27 cellular contexts compared by ENCODE assay signal in genomic region chr19:5261151-5261890, GRCh38.
DNase-seq lines count a peak whose midpoint lies in the region; ATAC-seq and TF ChIP-seq lines count a peak whose summit lies in the region.
"Had no signal": no experiment of that assay in that cellular context is flagged by ENCODE, and none has a peak within 500 bp of the region (broad histone marks: within the 10 kb centered on the region; RNA-seq: fewer than 3 reads in every experiment).

No MANE protein-coding gene starts in this region.

- H2AK5ac ChIP-seq in trophoblast cell (ENCODE audit: low read length) = no peak overlapping the region

- no peak overlapping the region for H3K4me3 ChIP-seq in LNCaP clone FGC (ENCODE audit: low read depth, low read length)
- no peak overlapping the region for H3K4me3 ChIP-seq in esophagus (ENCODE audit: low read depth in 1 of 2, low read length in 2 of 2)
- no peak overlapping the region for H3K4me3 ChIP-seq in trophoblast cell (ENCODE audit: low read depth, low read length)
- H3K4me3 ChIP-seq: BLaER1 treated with 17β-estradiol and CSF1 and Interleukin-3, amounts not matched to agents 10 nM and 100 nM; ovary; SJSA1; spleen; transverse colon had no signal

- H3K9me3 Mint-ChIP-seq in WTC11 = no peaks in the 10 kb centered on the region
- H3K9me3 Mint-ChIP-seq: activated naive CD4-positive, alpha-beta T cell treated with anti-CD3 and anti-CD28 coated beads, Interleukin-2, amount 50 U/mL, for 24 hours; natural killer cell treated with Interleukin-12 subunit alpha and Interleukin-12 subunit beta and Interleukin-15 and Interleukin-18, amount 100 ng/mL, for 72 hours had no signal

- no peak overlapping the region for H3K14ac ChIP-seq in trophoblast cell (ENCODE audit: low read length)

- TF ChIP-seq CTCF in LNCaP clone FGC (IDR thresholded peaks at IDR 0.05; ENCODE audit: control insufficient read depth, extremely low read depth, insufficient read depth) (no peak), WTC11 (IDR thresholded peaks at IDR 0.05) (no peak)

- H3K27ac ChIP-seq in esophagus (ENCODE audit: low read depth in 2 of 2, low read length in 1 of 2) (peak overlapping the region; percentile 84 to 91), trophoblast cell (ENCODE audit: low read depth, low read length) (no peak overlapping the region)
- H3K27ac ChIP-seq: BLaER1 treated with 17β-estradiol and CSF1 and Interleukin-3, amounts not matched to agents 10 nM and 100 nM; ovary; SJSA1; transverse colon had no signal

- H3K4me3 Mint-ChIP-seq in WTC11 = no peak overlapping the region
- H3K4me3 Mint-ChIP-seq: activated CD8-positive, alpha-beta T cell treated with anti-CD3 and anti-CD28 coated beads for 36 hours; activated naive CD4-positive, alpha-beta T cell treated with anti-CD3 and anti-CD28 coated beads, Interleukin-2, amount 50 U/mL, for 24 hours; activated T-helper 17 cell treated with anti-CD3 and anti-CD28 coated beads, Interleukin-2, amount 50 U/mL, for 72 hours; natural killer cell treated with Interleukin-12 subunit alpha and Interleukin-12 subunit beta and Interleukin-15 and Interleukin-18, amount 100 ng/mL, for 72 hours had no signal

- no peak overlapping the region for H4K12ac ChIP-seq in trophoblast cell (ENCODE audit: low read depth, low read length)

- H3K36me3 ChIP-seq in esophagus (ENCODE audit: control insufficient read depth in 2 of 2, insufficient read depth in 2 of 2, low read length in 1 of 2) (peaks cover 0 to 29% of the 10 kb centered on the region in 2 donors), trophoblast cell (ENCODE audit: control insufficient read depth in 1 of 2, insufficient read depth in 2 of 2, low read length in 2 of 2) (peaks cover 4 to 8% of the 10 kb centered on the region in 2 experiments)
- H3K36me3 ChIP-seq: SJSA1, transverse colon had no signal

- H2BK12ac ChIP-seq in trophoblast cell (ENCODE audit: low read length) = no peak overlapping the region

- no peak overlapping the region for H2BK120ac ChIP-seq in trophoblast cell (ENCODE audit: insufficient read depth, low read length, poor library complexity)

- H3K23ac ChIP-seq in trophoblast cell (ENCODE audit: low read length) = no peak overlapping the region

- H4K91ac ChIP-seq in trophoblast cell (ENCODE audit: low read depth, low read length) = no peak overlapping the region

- H3K27me3 Mint-ChIP-seq in WTC11 (ENCODE audit: low read depth) = no peaks in the 10 kb centered on the region
- H3K27me3 Mint-ChIP-seq: activated CD8-positive, alpha-beta T cell treated with anti-CD3 and anti-CD28 coated beads for 36 hours; activated naive CD4-positive, alpha-beta T cell treated with anti-CD3 and anti-CD28 coated beads, Interleukin-2, amount 50 U/mL, for 24 hours; activated T-helper 17 cell treated with anti-CD3 and anti-CD28 coated beads, Interleukin-2, amount 50 U/mL, for 72 hours; natural killer cell treated with Interleukin-12 subunit alpha and Interleukin-12 subunit beta and Interleukin-15 and Interleukin-18, amount 100 ng/mL, for 72 hours had no signal

- no peak overlapping the region for H3K9ac ChIP-seq in trophoblast cell (ENCODE audit: low read length)

- H3K4ac ChIP-seq in trophoblast cell (ENCODE audit: low read depth, low read length) = no peak overlapping the region

- no peak overlapping the region for H2BK5ac ChIP-seq in trophoblast cell (ENCODE audit: low read depth, low read length, poor library complexity)

- no peaks in the 10 kb centered on the region for H3K79me1 ChIP-seq in trophoblast cell (ENCODE audit: low read length)

- H3K18ac ChIP-seq in trophoblast cell (ENCODE audit: low read length) = no peak overlapping the region

- H3K27ac Mint-ChIP-seq in WTC11 = no peak overlapping the region
- H3K27ac Mint-ChIP-seq: activated CD8-positive, alpha-beta T cell treated with anti-CD3 and anti-CD28 coated beads for 36 hours; activated naive CD4-positive, alpha-beta T cell treated with anti-CD3 and anti-CD28 coated beads, Interleukin-2, amount 50 U/mL, for 24 hours; activated T-helper 17 cell treated with anti-CD3 and anti-CD28 coated beads, Interleukin-2, amount 50 U/mL, for 72 hours; natural killer cell treated with Interleukin-12 subunit alpha and Interleukin-12 subunit beta and Interleukin-15 and Interleukin-18, amount 100 ng/mL, for 72 hours had no signal

- CTCF ChIA-PET in WTC11 (lab: Charles Lee) = no interaction called here

- ATAC-seq in HG03442 (IDR thresholded peaks at IDR 0.05; ENCODE audit: unreplicated experiment) (no peak), GM18517 (IDR thresholded peaks at IDR 0.05; ENCODE audit: unreplicated experiment) (no peak), WTC11 (no peak)
- ATAC-seq: activated CD8-positive, alpha-beta T cell treated with anti-CD3 and anti-CD28 coated beads for 36 hours; activated T-helper 17 cell treated with anti-CD3 and anti-CD28 coated beads, Interleukin-2, amount 50 U/mL, for 72 hours; natural killer cell treated with Interleukin-12 subunit alpha and Interleukin-12 subunit beta and Interleukin-15 and Interleukin-18, amount 100 ng/mL, for 72 hours had no signal

- POLR2A ChIA-PET in WTC11 (lab: Charles Lee) = no interaction called here

- H4K8ac ChIP-seq in trophoblast cell (ENCODE audit: low read depth, low read length) = no peak overlapping the region

- 51 to 64% methylated on average over 14 to 15 of the region's 15 CpGs for WGBS in esophagus, 2 donors
- no CpG with 5 or more reads among the region's 15 CpGs for WGBS in trophoblast cell (ENCODE audit: extremely low coverage, insufficient coverage, insufficient read length)

- no peak overlapping the region for H2AFZ ChIP-seq in trophoblast cell (ENCODE audit: insufficient read depth, low read length, poor library complexity)

- no peaks in the 10 kb centered on the region for H3K4me1 Mint-ChIP-seq in WTC11
- H3K4me1 Mint-ChIP-seq: activated naive CD4-positive, alpha-beta T cell treated with anti-CD3 and anti-CD28 coated beads, Interleukin-2, amount 50 U/mL, for 24 hours; activated T-helper 17 cell treated with anti-CD3 and anti-CD28 coated beads, Interleukin-2, amount 50 U/mL, for 72 hours had no signal

- no peak overlapping the region for H3K4me2 ChIP-seq in trophoblast cell (ENCODE audit: low read length)
- H3K4me2 ChIP-seq: BLaER1 treated with 17β-estradiol and CSF1 and Interleukin-3, amounts not matched to agents 10 nM and 100 nM had no signal

- no peaks in the 10 kb centered on the region for H3K79me2 ChIP-seq in trophoblast cell (ENCODE audit: control insufficient read depth, insufficient read depth, low read length, poor library complexity)

- H3K4me1 ChIP-seq in esophagus (ENCODE audit: control insufficient read depth in 2 of 2, insufficient read depth in 2 of 2, low read length in 1 of 2) (peaks cover 2 to 9% of the 10 kb centered on the region in 2 donors), trophoblast cell (ENCODE audit: control insufficient read depth in 1 of 2, insufficient read depth in 2 of 2, low read length in 2 of 2) (peaks cover 7 to 8% of the 10 kb centered on the region in 2 experiments)
- H3K4me1 ChIP-seq: BLaER1 treated with 17β-estradiol and CSF1 and Interleukin-3, amounts not matched to agents 10 nM and 100 nM; SJSA1; spleen; transverse colon had no signal

- H3K9me3 ChIP-seq in esophagus (ENCODE audit: control insufficient read depth in 2 of 2, insufficient read depth in 1 of 2, low read depth in 1 of 2, low read length in 1 of 2) (peaks cover 0 to 5% of the 10 kb centered on the region in 2 donors), trophoblast cell (ENCODE audit: insufficient read depth, low read depth, low read length) (peaks cover 2% of the 10 kb centered on the region)
- H3K9me3 ChIP-seq: SJSA1, transverse colon had no signal

- no peaks in the 10 kb centered on the region for H3K27me3 ChIP-seq in esophagus (ENCODE audit: control insufficient read depth in 1 of 2, insufficient read depth in 2 of 2, low read length in 2 of 2)
- no peaks in the 10 kb centered on the region for H3K27me3 ChIP-seq in trophoblast cell (ENCODE audit: insufficient read depth, low read length)
- H3K27me3 ChIP-seq: BLaER1 treated with 17β-estradiol and CSF1 and Interleukin-3, amounts not matched to agents 10 nM and 100 nM; ovary; SJSA1; spleen; transverse colon had no signal

- H3K36me3 Mint-ChIP-seq in WTC11 = peaks cover 52% of the 10 kb centered on the region
- H3K36me3 Mint-ChIP-seq: natural killer cell treated with Interleukin-12 subunit alpha and Interleukin-12 subunit beta and Interleukin-15 and Interleukin-18, amount 100 ng/mL, for 72 hours had no signal

- DNase-seq in ELF-1 (ENCODE audit: low read depth, low spot score) (peak; percentile 46), LNCaP clone FGC (ENCODE audit: low read depth) (peak; percentile 86), trophoblast cell (peak; percentile 38 to 76), SW 1271 (lab: John Stamatoyannopoulos, UW) (no peak), WTC11 (ENCODE audit: low spot score) (no peak)
- DNase-seq: activated CD4-positive, alpha-beta T cell treated with anti-CD3 and anti-CD28 coated beads for 1 hour; activated CD8-positive, alpha-beta T cell treated with anti-CD3 and anti-CD28 coated beads for 36 hours; aorta; caudate nucleus; COR-L47; DMS79 treated with DMSO at 0.1 percent for 48 hours; NCI-H1092; NCI-H187 treated with DMSO at 0.1 percent for 48 hours; NCI-H69; ovary; retina; spleen; T-helper 1 cell; transverse colon had no signal

TF ChIP-seq in WTC11, 78 proteins besides CTCF, POLR2A, EP300 and RAD21:
- TF ChIP-seq GABPB1 (CRISPR knock-in tag; IDR thresholded peaks at IDR 0.05) = no peak
- no peak for TF ChIP-seq ZNF121 (CRISPR knock-in tag; IDR thresholded peaks at IDR 0.05)
- no peak for TF ChIP-seq IRF1 (CRISPR knock-in tag; IDR thresholded peaks at IDR 0.05)

Comparison
In these comparisons a context has a peak if more than half of its experiments do, and no peak if none do; other contexts are left out.
1. DNase-seq: peak in ELF-1 (single experiment), LNCaP clone FGC (single experiment) and trophoblast cell (2 of 2); none in SW 1271 (0 of 2) and WTC11 (single experiment).